ENCODE assay signal across 8 cellular contexts in genomic region chr1:222654849-222655248, GRCh38. TPM values are rescaled to one million over a fixed set of nuclear protein-coding genes. Genes with fewer than 3 reads are reported as not detected.
DNase-seq lines count a peak whose midpoint lies in the region; ATAC-seq and TF ChIP-seq lines count a peak whose summit lies in the region.

No MANE protein-coding gene starts in this region.

- peak; percentile 91 for ATAC-seq in GM19452 (IDR thresholded peaks at IDR 0.05; ENCODE audit: unreplicated experiment)
- peak; percentile 95 for ATAC-seq in HG03571 (IDR thresholded peaks at IDR 0.05; ENCODE audit: unreplicated experiment)
- ATAC-seq in PC-3, result no peak

- POLR2A ChIA-PET in activated CD4-positive, alpha-beta memory T cell treated with anti-CD3 and anti-CD28 coated beads for 36 hours (lab: Charles Lee), result interaction anchor here (1.8 kb wide), 1 partner anchor 58 kb away, joined by 8 read pairs; the partner anchor contains the start of genes AIDA and BROX
- POLR2A ChIA-PET in PC-3 (lab: Charles Lee; ENCODE audit: unreplicated experiment), result no interaction called here

- no peaks in the 10 kb centered on the region for H3K9me2 ChIP-seq in PC-3 (replicated peaks; ENCODE audit: low read length)

- no peaks in the 10 kb centered on the region for H3K9me3 Mint-ChIP-seq in activated CD4-positive, alpha-beta memory T cell treated with anti-CD3 and anti-CD28 coated beads for 36 hours

- peaks cover 90% of the 10 kb centered on the region for H3K36me3 ChIP-seq in PC-3 (ENCODE audit: low read depth, low read length)

- no peak overlapping the region for H2AFZ ChIP-seq in PC-3 (ENCODE audit: low read length)

- H3K4me3 ChIP-seq in fibroblast of the aortic adventitia (ENCODE audit: low read depth, low read length), result no peak overlapping the region
- no peak overlapping the region for H3K4me3 ChIP-seq in PC-3 (ENCODE audit: low read length)

- H3K79me2 ChIP-seq in PC-3 (ENCODE audit: low read length), result no peaks in the 10 kb centered on the region

- H3K27ac Mint-ChIP-seq in activated CD4-positive, alpha-beta memory T cell treated with anti-CD3 and anti-CD28 coated beads for 36 hours, result peak overlapping the region; percentile 64

- no peak overlapping the region for H3K4me2 ChIP-seq in PC-3 (ENCODE audit: low read length)

- H3K36me3 Mint-ChIP-seq in activated CD4-positive, alpha-beta memory T cell treated with anti-CD3 and anti-CD28 coated beads for 36 hours, result peaks cover 78% of the 10 kb centered on the region

- no peak overlapping the region for H3K27ac ChIP-seq in PC-3 (ENCODE audit: low read length)

- H3F3A ChIP-seq in PC-3 (ENCODE audit: low read length, unreplicated experiment), result no peaks in the 10 kb centered on the region

- H3K9ac ChIP-seq in PC-3 (ENCODE audit: low read length), result no peak overlapping the region

- no peaks in the 10 kb centered on the region for H3K27me3 Mint-ChIP-seq in activated CD4-positive, alpha-beta memory T cell treated with anti-CD3 and anti-CD28 coated beads for 36 hours

- intact Hi-C loops in activated CD4-positive, alpha-beta memory T cell treated with anti-CD3 and anti-CD28 coated beads for 36 hours (cut with micrococcal nuclease), result loop anchor here (2.0 kb wide), 1 partner anchor 58 kb away; the partner anchor contains the start of genes AIDA and BROX
- intact Hi-C loops in PC-3 (cut with micrococcal nuclease), result no loop called here

- no peaks in the 10 kb centered on the region for H4K20me1 ChIP-seq in PC-3 (ENCODE audit: low read length)

- CTCF ChIA-PET in activated CD4-positive, alpha-beta memory T cell treated with anti-CD3 and anti-CD28 coated beads for 36 hours (lab: Charles Lee), result interaction anchor here (0.8 to 1.9 kb wide), 3 partner anchors 10 to 190 kb away, joined by 3 to 5 read pairs (median 4); no protein-coding TSS in a partner anchor
- CTCF ChIA-PET in PC-3 (lab: Charles Lee), result no interaction called here

- no peaks in the 10 kb centered on the region for H3K9me3 ChIP-seq in PC-3 (ENCODE audit: low read length)

- no TSS peak for BruUV-seq in PC-3 (replicated peaks; lab: Mats Ljungman, UMichigan)

- peaks cover 49% of the 10 kb centered on the region for H3K4me1 Mint-ChIP-seq in activated CD4-positive, alpha-beta memory T cell treated with anti-CD3 and anti-CD28 coated beads for 36 hours (ENCODE audit: low read depth)

- TF ChIP-seq CTCF in fibroblast of the aortic adventitia (IDR thresholded peaks at IDR 0.05; ENCODE audit: insufficient read depth, low read length) (no peak), PC-3 (conservative IDR thresholded peaks at IDR 0.05; ENCODE audit: low read depth, low read length) (no peak)

- no peaks in the 10 kb centered on the region for H3K27me3 ChIP-seq in PC-3 (ENCODE audit: low read length)

- H3K4me3 Mint-ChIP-seq in activated CD4-positive, alpha-beta memory T cell treated with anti-CD3 and anti-CD28 coated beads for 36 hours, result peak overlapping the region; percentile 14

- DNase-seq in AML-193 (lab: John Stamatoyannopoulos, UW), result peak; percentile 81 to 82
- DNase-seq in activated CD4-positive, alpha-beta memory T cell treated with anti-CD3 and anti-CD28 coated beads for 36 hours, result peak; percentile 81
- peak; percentile 7 for DNase-seq in fibroblast of the aortic adventitia (ENCODE audit: low read depth)
- DNase-seq in stimulated activated CD8-positive, alpha-beta memory T cell treated with anti-CD3 and anti-CD28 coated beads, Interleukin-15, amount 100 ng/mL, for 48 hours (ENCODE audit: low read depth in 2 of 2), result peak; percentile 45 to 58
- no peak for DNase-seq in PC-3
- no peak for DNase-seq in HPDE6-E6E7 (ENCODE audit: extremely low spot score)

- no peaks in the 10 kb centered on the region for H3K4me1 ChIP-seq in PC-3 (ENCODE audit: insufficient read depth, low read length)

RNA-seq across cellular contexts. Expression of gene MIA3, which starts 37.0 kb away (rescaled TPM):
- total RNA-seq in activated CD4-positive, alpha-beta memory T cell treated with anti-CD3 and anti-CD28 coated beads for 36 hours, result 10 to 100 TPM; 41.5 to 43.2 TPM
- total RNA-seq in fibroblast of the aortic adventitia (ENCODE audit: low replicate concordance), result 61.5 and 81.0 TPM in 2 replicates
- 50.8 and 69.3 TPM in 2 replicates for total RNA-seq in PC-3 (2014; rRNA removed)

RNA-seq across cellular contexts. Expression of gene AIDA, which starts 57.4 kb away (rescaled TPM):
- total RNA-seq in activated CD4-positive, alpha-beta memory T cell treated with anti-CD3 and anti-CD28 coated beads for 36 hours, result 10 to 100 TPM; 64.6 to 65.1 TPM
- total RNA-seq in fibroblast of the aortic adventitia (ENCODE audit: low replicate concordance), result 35.6 and 119 TPM in 2 replicates
- 38.0 and 41.4 TPM in 2 replicates for total RNA-seq in PC-3 (2014; rRNA removed)

RNA-seq across cellular contexts. Expression of gene BROX, which starts 57.5 kb away (rescaled TPM):
- total RNA-seq in activated CD4-positive, alpha-beta memory T cell treated with anti-CD3 and anti-CD28 coated beads for 36 hours, result 10 to 100 TPM; 37.4 to 39.7 TPM
- total RNA-seq in fibroblast of the aortic adventitia (ENCODE audit: low replicate concordance) (67.5 and 101 TPM in 2 replicates), PC-3 (2014; rRNA removed) (60.7 and 68.4 TPM in 2 replicates)

Comparison
In these comparisons a context has a peak if more than half of its experiments do, and no peak if none do; other contexts are left out.
1. DNase-seq: peak in AML-193 (2 of 2), activated CD4-positive, alpha-beta memory T cell treated with anti-CD3 and anti-CD28 coated beads for 36 hours (single experiment), fibroblast of the aortic adventitia (single experiment) and stimulated activated CD8-positive, alpha-beta memory T cell treated with anti-CD3 and anti-CD28 coated beads, Interleukin-15, amount 100 ng/mL, for 48 hours (2 of 2); none in PC-3 (single experiment) and HPDE6-E6E7 (single experiment).